In genomic region chr10:5252177-5253037, GRCh38 we compare ENCODE assay signal across 1 cellular context.
A peak's percentile ranks its signal among the peaks of the same experiment; 100 is the strongest.
TF ChIP-seq lines count a peak whose summit lies in the region.

No MANE protein-coding gene starts in this region.

TF ChIP-seq in HepG2, 621 proteins besides CTCF, POLR2A, EP300 and RAD21 (continued from another document and continues in another):
- TF ChIP-seq E2F5 (CRISPR knock-in tag; conservative IDR thresholded peaks at IDR 0.05) (no peak), NRL (CRISPR knock-in tag; IDR thresholded peaks at IDR 0.05; ENCODE audit: borderline replicate concordance) (0 out of 2 replicates have a peak, but pooled peaks have one; percentile 35), MAZ (IDR thresholded peaks at IDR 0.05; ENCODE audit: borderline replicate concordance, low read depth, low read length) (no peak), MAZ (CRISPR knock-in tag; IDR thresholded peaks at IDR 0.05; ENCODE audit: low read depth) (no peak), IRF2 (CRISPR knock-in tag; IDR thresholded peaks at IDR 0.05) (no peak), THAP9 (CRISPR knock-in tag; IDR thresholded peaks at IDR 0.05; ENCODE audit: borderline replicate concordance) (no peak), TBL1XR1 (IDR thresholded peaks at IDR 0.05; ENCODE audit: borderline replicate concordance, low read length, partially characterized antibody) (no peak), SNAI1 (CRISPR knock-in tag; IDR thresholded peaks at IDR 0.05; ENCODE audit: borderline replicate concordance) (no peak), NCOA1 (CRISPR knock-in tag; IDR thresholded peaks at IDR 0.05) (no peak), PITX1 (CRISPR knock-in tag; IDR thresholded peaks at IDR 0.05) (no peak), HDAC6 (IDR thresholded peaks at IDR 0.05; ENCODE audit: low read depth, low read length) (no peak), ZNF235 (CRISPR knock-in tag; IDR thresholded peaks at IDR 0.05; ENCODE audit: borderline replicate concordance) (no peak), NFRKB (IDR thresholded peaks at IDR 0.05) (no peak), ZMYM4 (CRISPR knock-in tag; IDR thresholded peaks at IDR 0.05) (peak; percentile 28; the same call in 1 of the 2 replicates), MIXL1 (CRISPR knock-in tag; IDR thresholded peaks at IDR 0.05) (no peak), HNF1A (IDR thresholded peaks at IDR 0.05; ENCODE audit: low read depth) (no peak), HNF1A (CRISPR knock-in tag; IDR thresholded peaks at IDR 0.05; ENCODE audit: borderline replicate concordance) (no peak), SAP130 (CRISPR knock-in tag; IDR thresholded peaks at IDR 0.05; ENCODE audit: low read depth) (no peak), ZBTB7A (CRISPR knock-in tag; IDR thresholded peaks at IDR 0.05) (no peak), ARID2 (CRISPR knock-in tag; IDR thresholded peaks at IDR 0.05; ENCODE audit: borderline replicate concordance) (no peak), ZNF709 (CRISPR knock-in tag; IDR thresholded peaks at IDR 0.05) (no peak), KMT2B (CRISPR knock-in tag; IDR thresholded peaks at IDR 0.05) (no peak), MNT (IDR thresholded peaks at IDR 0.05) (no peak), ZSCAN22 (CRISPR knock-in tag; IDR thresholded peaks at IDR 0.05) (no peak), YEATS2 (CRISPR knock-in tag; IDR thresholded peaks at IDR 0.05; ENCODE audit: borderline replicate concordance) (no peak), PLRG1 (conservative IDR thresholded peaks at IDR 0.05) (no peak), CEBPB (IDR thresholded peaks at IDR 0.05; ENCODE audit: borderline replicate concordance, low read depth, low read length) (no peak), ZNF616 (CRISPR knock-in tag; IDR thresholded peaks at IDR 0.05; ENCODE audit: low read depth) (no peak), ZNF335 (CRISPR knock-in tag; IDR thresholded peaks at IDR 0.05) (no peak), TFE3 (CRISPR knock-in tag; IDR thresholded peaks at IDR 0.05) (no peak), ZFP36L2 (CRISPR knock-in tag; IDR thresholded peaks at IDR 0.05) (no peak), ZNF672 (CRISPR knock-in tag; IDR thresholded peaks at IDR 0.05) (no peak), SNRNP70 (IDR thresholded peaks at IDR 0.05; ENCODE audit: low read depth, low read length) (no peak), STAG1 (CRISPR knock-in tag; IDR thresholded peaks at IDR 0.05) (peak; percentile 37), ZNF142 (CRISPR knock-in tag; IDR thresholded peaks at IDR 0.05) (no peak), ZNF646 (CRISPR knock-in tag; IDR thresholded peaks at IDR 0.05) (no peak), ELF3 (CRISPR knock-in tag; IDR thresholded peaks at IDR 0.05) (no peak)
